In the genomic region with DNA sequence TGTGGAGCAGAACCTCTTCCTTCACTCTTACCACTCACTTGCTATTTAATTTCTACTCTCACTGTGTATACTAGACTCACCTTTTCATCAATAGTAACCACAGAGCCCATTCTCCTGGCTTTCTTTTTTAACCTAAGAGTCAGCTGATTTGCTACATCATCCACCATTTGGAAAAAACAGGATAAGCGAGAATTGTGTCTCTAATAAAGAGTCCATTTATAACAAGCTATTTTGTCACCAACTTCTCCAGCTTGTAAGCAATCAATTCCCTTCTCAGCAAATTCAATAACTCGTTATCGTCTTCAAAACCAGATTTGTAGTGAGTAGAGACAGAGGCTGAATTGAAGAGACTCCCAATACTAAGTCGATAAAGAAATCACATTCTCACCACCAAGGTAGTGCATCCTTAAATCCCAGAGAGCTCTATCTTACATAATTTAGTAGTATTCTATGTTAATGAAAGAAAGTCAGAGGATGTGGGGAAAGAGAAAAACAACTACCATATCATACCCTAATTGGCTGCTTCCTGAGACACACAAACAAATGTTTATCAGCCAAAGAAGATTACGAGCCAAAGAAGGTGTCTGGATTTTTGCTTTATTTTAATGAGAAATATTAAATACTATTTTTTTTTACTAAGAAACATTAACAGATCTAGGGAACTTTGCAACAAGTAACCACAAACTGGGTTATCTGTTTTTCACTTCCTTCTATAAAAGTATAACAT, we compare ENCODE assay signal across 25 cellular contexts. TPM values are rescaled to one million over a fixed set of nuclear protein-coding genes. Genes with fewer than 3 reads are reported as not detected.
DNase-seq lines count a peak whose midpoint lies in the region; ATAC-seq, FAIRE-seq and TF ChIP-seq lines count a peak whose summit lies in the region.
"Had no signal": no experiment of that assay in that cellular context is flagged by ENCODE, and none has a peak within 500 bp of the region (broad histone marks: within the 10 kb centered on the region; RNA-seq: fewer than 3 reads in every experiment).

No MANE protein-coding gene starts in this region.

- peak overlapping the region; percentile 8 for H3K4me3 Mint-ChIP-seq in endothelial cell (ENCODE audit: unreplicated experiment)
- H3K4me3 Mint-ChIP-seq: activated B cell treated with CpG ODN at 0.5 μM for 24 hours had no signal

- CTCF ChIA-PET in HepG2 (lab: Yijun Ruan, JAX; ENCODE audit: low intra/inter-chr PET ratio, low total read pairs), result no interaction called here

- 44% methylated on average over 5 of the region's 5 CpGs for WGBS in HepG2 (ENCODE audit: low lambda C conversion rate)
- 75% methylated on average over 5 of the region's 5 CpGs for WGBS in right lobe of liver (ENCODE audit: insufficient coverage, low coverage, low lambda C conversion rate, missing lambda C conversion rate)

- peaks cover 4 to 18% of the 10 kb centered on the region in 2 experiments; a peak in 4 of 5 replicates for H3K27me3 ChIP-seq in HepG2 (ENCODE audit: control insufficient read depth in 1 of 2, insufficient read depth in 2 of 2, low read length in 2 of 2)
- H3K27me3 ChIP-seq in right lobe of liver, result no peaks in the 10 kb centered on the region
- no peaks in the 10 kb centered on the region for H3K27me3 ChIP-seq in osteoblast (ENCODE audit: insufficient read depth, low read length)
- H3K27me3 ChIP-seq: body of pancreas had no signal

- TF ChIP-seq CTCF in HepG2 (CRISPR knock-in tag; IDR thresholded peaks at IDR 0.05), result no peak
- TF ChIP-seq CTCF in right lobe of liver (IDR thresholded peaks at IDR 0.05), result no peak
- no peak for TF ChIP-seq CTCF in endothelial cell (IDR thresholded peaks at IDR 0.05; ENCODE audit: unreplicated experiment)
- TF ChIP-seq CTCF in osteoblast (IDR thresholded peaks at IDR 0.05; ENCODE audit: extremely low read depth, low read depth, low read length), result no peak

- no peak overlapping the region for H3K4me3 ChIP-seq in HepG2 (replicated peaks in 1 of 3; ENCODE audit: insufficient read depth in 1 of 3, low read depth in 2 of 3, low read length in 3 of 3)
- no peak overlapping the region for H3K4me3 ChIP-seq in right lobe of liver
- no peak overlapping the region for H3K4me3 ChIP-seq in osteoblast (ENCODE audit: insufficient read depth, low read length)
- H3K4me3 ChIP-seq: body of pancreas, prostate gland had no signal

- H3K4me1 Mint-ChIP-seq in endothelial cell (ENCODE audit: unreplicated experiment), result peaks cover 15% of the 10 kb centered on the region

- no peaks in the 10 kb centered on the region for H3K9me3 Mint-ChIP-seq in endothelial cell (ENCODE audit: unreplicated experiment)
- H3K9me3 Mint-ChIP-seq: activated B cell treated with CpG ODN at 0.5 μM for 24 hours; activated T-helper 2 cell treated with anti-CD3 and anti-CD28 coated beads, Interferon-gamma antibody, Interleukin-2, Interleukin-4, amounts not matched to agents 10 μg/mL and 5 μg/mL and 100 μg/mL, durations not matched to agents 14 hours and 24 hours and 36 hours had no signal

- no peak overlapping the region for H3K27ac ChIP-seq in HepG2 (ENCODE audit: extremely low read length, insufficient read depth, low read length)
- H3K27ac ChIP-seq in right lobe of liver, result no peak overlapping the region
- H3K27ac ChIP-seq in osteoblast (ENCODE audit: low read depth, low read length), result no peak overlapping the region
- H3K27ac ChIP-seq: body of pancreas, KMS-11, prostate gland had no signal

- BruUV-seq in HepG2 (replicated peaks; lab: Mats Ljungman, UMichigan), result no TSS peak

- in situ Hi-C loops in HepG2 (cut with HindIII; ENCODE audit: extremely low pct_ligation_motif_present, low pct_unique_long_range_greater_than_20kb), result no loop called here

- H3K27ac Mint-ChIP-seq in endothelial cell (ENCODE audit: unreplicated experiment), result no peak overlapping the region
- H3K27ac Mint-ChIP-seq: activated B cell treated with CpG ODN at 0.5 μM for 24 hours; activated T-helper 2 cell treated with anti-CD3 and anti-CD28 coated beads, Interferon-gamma antibody, Interleukin-2, Interleukin-4, amounts not matched to agents 10 μg/mL and 5 μg/mL and 100 μg/mL, durations not matched to agents 14 hours and 24 hours and 36 hours had no signal

- FAIRE-seq in HepG2 (lab: Jason Lieb, UNC), result no peak
- FAIRE-seq: small intestine had no signal

- no peak for DNase-seq in HepG2 (ENCODE audit: low spot score)
- no peak for DNase-seq in right lobe of liver
- no peak for DNase-seq in endothelial cell (ENCODE audit: low spot score)
- no peak for DNase-seq in osteoblast (ENCODE audit: insufficient read length, low spot score, missing footprints)
- no peak for DNase-seq in stimulated activated CD8-positive, alpha-beta memory T cell treated with anti-CD3 and anti-CD28 coated beads, Interleukin-4, amount 100 ng/mL, for 48 hours
- DNase-seq: ACHN; activated B cell treated with CpG ODN at 0.5 μM for 24 hours; activated CD4-positive, alpha-beta T cell treated with anti-CD3 and anti-CD28 coated beads, Interleukin-2, amount 50 U/mL, for 48 hours; activated CD8-positive, alpha-beta memory T cell treated with anti-CD3 and anti-CD28 coated beads, Interleukin-2, amount 50 U/mL, for 48 hours; body of pancreas; C1 segment of cervical spinal cord; Calu3; glutamatergic neuron; NCI-H1694 treated with DMSO at 0.1 percent for 48 hours; NCI-H2171 treated with DMSO at 0.1 percent for 48 hours; small intestine; stimulated activated CD4-positive, alpha-beta T cell treated with anti-CD3 and anti-CD28 coated beads, Interleukin-2, amount 100 ng/mL, for 48 hours; stimulated activated naive CD4-positive, alpha-beta T cell treated with Interleukin-2 at 50 U/mL for 16 hours; trophoblast cell had no signal

- H3K4me1 ChIP-seq in HepG2 (ENCODE audit: insufficient read depth, low read length), result peaks cover 22% of the 10 kb centered on the region
- no peaks in the 10 kb centered on the region for H3K4me1 ChIP-seq in right lobe of liver
- peaks cover 12% of the 10 kb centered on the region for H3K4me1 ChIP-seq in osteoblast (ENCODE audit: insufficient read depth, low read length)
- H3K4me1 ChIP-seq: prostate gland had no signal

- H3K9ac ChIP-seq in HepG2 (ENCODE audit: insufficient read depth, low read depth, low read length), result no peak overlapping the region
- H3K9ac ChIP-seq: KMS-11 had no signal

- TF ChIP-seq EP300 in HepG2 (IDR thresholded peaks at IDR 0.05; ENCODE audit: low read depth in 2 of 2, low read length in 2 of 2) (no peak), HepG2 (CRISPR knock-in tag; IDR thresholded peaks at IDR 0.05; ENCODE audit: borderline replicate concordance) (no peak)

- H2AFZ ChIP-seq in HepG2 (ENCODE audit: low read length) (peak overlapping the region; percentile 47), osteoblast (ENCODE audit: low read length) (peak overlapping the region; percentile 64)

- H3K36me3 Mint-ChIP-seq in endothelial cell (ENCODE audit: low read depth, unreplicated experiment), result no peaks in the 10 kb centered on the region

- H4K20me1 ChIP-seq in HepG2 (ENCODE audit: insufficient read depth, low read length) (no peaks in the 10 kb centered on the region), osteoblast (ENCODE audit: insufficient read depth, low read length) (no peaks in the 10 kb centered on the region)

- H3K36me3 ChIP-seq in HepG2 (replicated peaks in 1 of 2; ENCODE audit: control insufficient read depth in 1 of 2, insufficient read depth in 2 of 2, low read length in 2 of 2), result no peaks in the 10 kb centered on the region
- H3K36me3 ChIP-seq in right lobe of liver, result no peaks in the 10 kb centered on the region
- no peaks in the 10 kb centered on the region for H3K36me3 ChIP-seq in osteoblast (ENCODE audit: insufficient read depth, low read length)
- H3K36me3 ChIP-seq: prostate gland had no signal

- H3K4me2 ChIP-seq in HepG2 (ENCODE audit: low read depth, low read length), result no peak overlapping the region
- H3K4me2 ChIP-seq in osteoblast (ENCODE audit: insufficient read depth, low read length), result no peak overlapping the region
- H3K4me2 ChIP-seq: KMS-11 had no signal

- H3K79me2 ChIP-seq in HepG2 (ENCODE audit: insufficient read depth, low read length) (no peaks in the 10 kb centered on the region), osteoblast (ENCODE audit: insufficient read depth, low read length) (no peaks in the 10 kb centered on the region)

- ATAC-seq in HepG2 (no peak), right lobe of liver (no peak), GM21723 (IDR thresholded peaks at IDR 0.05; ENCODE audit: unreplicated experiment) (no peak), HG03135 (IDR thresholded peaks at IDR 0.05; ENCODE audit: unreplicated experiment) (no peak), HG03565 (IDR thresholded peaks at IDR 0.05; ENCODE audit: unreplicated experiment) (no peak)
- ATAC-seq: body of pancreas had no signal

- intact Hi-C loops in HepG2 (cut with micrococcal nuclease; ENCODE audit: unreplicated experiment), result no loop called here
- intact Hi-C loops in right lobe of liver (cut with DNase I), result no loop called here

- peaks cover 3% of the 10 kb centered on the region for H3K27me3 Mint-ChIP-seq in endothelial cell (ENCODE audit: unreplicated experiment)

- TF ChIP-seq POLR2A in HepG2 (IDR thresholded peaks at IDR 0.05; ENCODE audit: insufficient read depth in 1 of 2, low read depth in 2 of 2, low read length in 2 of 2) (no peak), right lobe of liver (IDR thresholded peaks at IDR 0.05) (no peak)

- H3K9me3 ChIP-seq in HepG2 (ENCODE audit: low read length) (no peaks in the 10 kb centered on the region), right lobe of liver (no peaks in the 10 kb centered on the region), osteoblast (ENCODE audit: low read depth, low read length) (no peaks in the 10 kb centered on the region)
- H3K9me3 ChIP-seq: body of pancreas, prostate gland had no signal

- POLR2A ChIA-PET in HepG2 (lab: Yijun Ruan, JAX), result no interaction called here

- no peak for TF ChIP-seq RAD21 in HepG2 (CRISPR knock-in tag; IDR thresholded peaks at IDR 0.05)

RNA-seq across cellular contexts. Expression of gene SPTBN1, which starts 52.5 kb away (rescaled TPM):
- total RNA-seq in HepG2 (2016; rRNA removed; fragmentation: Illumina TruSeq; extraction: Trizol) (139 and 299 TPM in 2 replicates), right lobe of liver (100 to 1,000 TPM; 107 to 315 (median 227) TPM), endothelial cell (ENCODE audit: unreplicated experiment) (983 TPM), osteoblast (249 and 250 TPM in 2 replicates)
- 7.6 and 9.0 TPM in 2 replicates for total RNA-seq in HepG2 (2016; cell fraction: cytosol; rRNA removed; fragmentation: Illumina TruSeq; extraction: Trizol; ENCODE audit: low read depth)
- total RNA-seq in HepG2 (2016; cell fraction: insoluble cytoplasmic fraction; rRNA removed; fragmentation: Illumina TruSeq; extraction: Trizol), result 109 and 295 TPM in 2 replicates
- total RNA-seq in HepG2 (2016; cell fraction: membrane; rRNA removed; fragmentation: Illumina TruSeq; extraction: Trizol), result 27.1 and 31.5 TPM in 2 replicates
- total RNA-seq in HepG2 (2016; cell fraction: nucleus; rRNA removed; fragmentation: Illumina TruSeq; extraction: Trizol), result 441 and 497 TPM in 2 replicates
- polyA plus RNA-seq in HepG2 (2011; rRNA removed), result 123 and 127 TPM in 2 replicates
- 37.4 and 38.8 TPM in 2 replicates for polyA plus RNA-seq in HepG2 (2011; cell fraction: cytosol; rRNA removed)
- 594 and 623 TPM in 2 replicates for polyA plus RNA-seq in HepG2 (2011; cell fraction: nucleus; rRNA removed)
- polyA plus RNA-seq in HepG2 (2012), result 212 and 223 TPM in 2 replicates
- polyA plus RNA-seq in HepG2 (2016; cell fraction: cytosol; fragmentation: Illumina TruSeq; extraction: Trizol; ENCODE audit: low read depth), result 3.3 and 4.0 TPM in 2 replicates
- 55.3 and 74.4 TPM in 2 replicates for polyA plus RNA-seq in HepG2 (2016; cell fraction: insoluble cytoplasmic fraction; fragmentation: Illumina TruSeq; extraction: Trizol; ENCODE audit: low read depth)
- 9.0 and 11.0 TPM in 2 replicates for polyA plus RNA-seq in HepG2 (2016; cell fraction: membrane; fragmentation: Illumina TruSeq; extraction: Trizol; ENCODE audit: low read depth)
- polyA plus RNA-seq in HepG2 (2016; cell fraction: nucleus; fragmentation: Illumina TruSeq; extraction: Trizol; ENCODE audit: insufficient read depth, low read depth), result 381 and 401 TPM in 2 replicates
- polyA minus RNA-seq in HepG2 (2011; rRNA and poly(A)+ RNA removed; ENCODE audit: low replicate concordance), result 53.9 and 245 TPM in 2 replicates
- polyA minus RNA-seq in HepG2 (2011; cell fraction: cytosol; rRNA and poly(A)+ RNA removed), result 129 and 133 TPM in 2 replicates
- polyA minus RNA-seq in HepG2 (2011; cell fraction: nucleus; rRNA and poly(A)+ RNA removed), result 957 and 1,039 TPM in 2 replicates
